ENCODE assay signal across 21 cellular contexts in the genomic region with DNA sequence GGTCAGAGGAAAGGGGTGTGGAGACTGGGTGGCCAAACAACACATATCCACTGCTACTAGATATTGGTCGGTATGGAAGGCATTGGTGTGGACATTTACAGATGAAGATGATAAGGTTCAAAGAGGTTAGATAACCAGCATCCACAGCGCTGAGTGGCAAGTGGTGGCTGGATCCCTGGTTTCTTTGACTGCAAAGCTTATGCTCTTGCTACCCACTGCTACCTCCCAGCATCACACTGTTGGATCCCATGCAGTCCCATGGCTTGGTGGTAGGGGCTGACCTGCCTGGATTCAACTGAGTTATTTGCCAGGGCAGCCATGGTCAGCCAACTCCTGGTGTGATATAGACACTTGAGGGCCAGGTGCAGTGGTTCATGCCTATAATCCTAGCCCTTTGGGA.
"Had no signal": no experiment of that assay in that cellular context is flagged by ENCODE, and none has a peak within 500 bp of the region (broad histone marks: within the 10 kb centered on the region; RNA-seq: fewer than 3 reads in every experiment).

No MANE protein-coding gene starts in this region.

- H3K27me3 Mint-ChIP-seq: central memory CD8-positive, alpha-beta T cell; dendritic cell treated with granulocyte-macrophage colony-stimulating factor and Interleukin-4, amounts not matched to agents 40 ng/mL and 50 ng/mL, for 4 days; effector memory CD8-positive, alpha-beta T cell had no signal

- ATAC-seq: effector memory CD8-positive, alpha-beta T cell; esophagus mucosa; foreskin keratinocyte; gastroesophageal sphincter; left cardiac atrium; left lung; lower lobe of right lung had no signal

- H3K27me3 ChIP-seq: colonic mucosa, gastroesophageal sphincter, heart left ventricle, left lung had no signal

- H3K27ac ChIP-seq: colonic mucosa, epithelial cell of prostate, foreskin keratinocyte, gastroesophageal sphincter, heart left ventricle, left lung, lower lobe of right lung had no signal

- H3K4me1 Mint-ChIP-seq: central memory CD8-positive, alpha-beta T cell; endodermal cell had no signal

- DNase-seq: cerebellar nuclear complex; colonic mucosa; cortex of kidney; effector CD8-positive, alpha-beta T cell; effector memory CD8-positive, alpha-beta T cell; erythroblast; foreskin keratinocyte; heart left ventricle; hippocampal formation; left cardiac atrium; left lung; left ventricle myocardium superior; lower lobe of right lung; mesendoderm; midbrain had no signal

- H3K4me3 Mint-ChIP-seq: central memory CD8-positive, alpha-beta T cell; dendritic cell treated with granulocyte-macrophage colony-stimulating factor and Interleukin-4, amounts not matched to agents 40 ng/mL and 50 ng/mL, for 4 days; effector memory CD8-positive, alpha-beta T cell; endodermal cell had no signal

- H3K27ac Mint-ChIP-seq: dendritic cell treated with granulocyte-macrophage colony-stimulating factor and Interleukin-4, amounts not matched to agents 40 ng/mL and 50 ng/mL, for 4 days; effector memory CD8-positive, alpha-beta T cell; endodermal cell had no signal

- H3K4me1 ChIP-seq: colonic mucosa had no signal

- H3K36me3 ChIP-seq: colonic mucosa had no signal

- H3K4me3 ChIP-seq: colonic mucosa, gastroesophageal sphincter, heart left ventricle, left lung, lower lobe of right lung had no signal

- H3K9me3 ChIP-seq: colonic mucosa had no signal
